In genomic region chr12:10611258-10611657, GRCh38 we compare ENCODE assay signal across 7 cellular contexts. TPM values are rescaled to one million over a fixed set of nuclear protein-coding genes. Genes with fewer than 3 reads are reported as not detected.
A peak's percentile ranks its signal among the peaks of the same experiment; 100 is the strongest.
DNase-seq lines count a peak whose midpoint lies in the region; ATAC-seq and TF ChIP-seq lines count a peak whose summit lies in the region.
"Not testable (repeated sequence)": the region's sequence is repeated elsewhere in the genome, so short reads cannot be mapped to it uniquely, and the experiment has no call there.

No MANE protein-coding gene starts in this region.

- H3K4me3 ChIP-seq in BLaER1 treated with 17β-estradiol and CSF1 and Interleukin-3, amounts not matched to agents 10 nM and 100 nM; HEK293 (ENCODE audit: low read depth, low read length): not testable (repeated sequence)
- H3K4me3 ChIP-seq in endodermal cell (ENCODE audit: low read length), result peak overlapping the region; percentile 30

- not testable (repeated sequence) for H3K9me3 ChIP-seq in BLaER1 treated with 17β-estradiol and CSF1 and Interleukin-3, amounts not matched to agents 10 nM and 100 nM (replicated peaks in 1 of 11); HEK293 (ENCODE audit: control insufficient read depth, insufficient read depth, low read depth, low read length); endodermal cell (ENCODE audit: control insufficient read depth, low read length)

- TF ChIP-seq CTCF in HEK293 (tag by site-specific recombination; IDR thresholded peaks at IDR 0.05); endodermal cell (conservative IDR thresholded peaks at IDR 0.05); nephron progenitor cell (IDR thresholded peaks at IDR 0.05): not testable (repeated sequence)

- peaks cover 25 to 31% (median 29%) of the 10 kb centered on the region in 3 donors for H3K4me1 Mint-ChIP-seq in T-cell
- peaks cover 25% of the 10 kb centered on the region for H3K4me1 Mint-ChIP-seq in activated T-cell treated with anti-CD3 and anti-CD28 coated beads, Interleukin-2, amount 50 U/mL, for 4 hours (ENCODE audit: low read depth)
- peaks cover 39% of the 10 kb centered on the region for H3K4me1 Mint-ChIP-seq in activated naive CD8-positive, alpha-beta T cell treated with anti-CD3 and anti-CD28 coated beads, Interleukin-2, amount 50 U/mL, for 24 hours
- peaks cover 22% of the 10 kb centered on the region for H3K4me1 Mint-ChIP-seq in endodermal cell
- peaks cover 35% of the 10 kb centered on the region for H3K4me1 Mint-ChIP-seq in nephron progenitor cell

- DNase-seq in T-cell; activated T-cell treated with anti-CD3 and anti-CD28 coated beads, Interleukin-2, amount 50 U/mL, for 4 hours; activated naive CD8-positive, alpha-beta T cell treated with anti-CD3 and anti-CD28 coated beads, Interleukin-2, amount 50 U/mL, for 24 hours; endodermal cell; nephron progenitor cell: not testable (repeated sequence)

- H3K4me3 Mint-ChIP-seq in T-cell, result peak overlapping the region in 2 of 3 donors; percentile 17 to 92
- H3K4me3 Mint-ChIP-seq in activated T-cell treated with anti-CD3 and anti-CD28 coated beads, Interleukin-2, amount 50 U/mL, for 4 hours, result peak overlapping the region; percentile 100
- H3K4me3 Mint-ChIP-seq in activated naive CD8-positive, alpha-beta T cell treated with anti-CD3 and anti-CD28 coated beads, Interleukin-2, amount 50 U/mL, for 24 hours, result peak overlapping the region; percentile 100
- H3K4me3 Mint-ChIP-seq in endodermal cell, result peak overlapping the region; percentile 96
- H3K4me3 Mint-ChIP-seq in nephron progenitor cell, result peak overlapping the region; percentile 100

- ATAC-seq in T-cell (replicated peaks in 1 of 4); activated T-cell treated with anti-CD3 and anti-CD28 coated beads, Interleukin-2, amount 50 U/mL, for 4 hours; activated naive CD8-positive, alpha-beta T cell treated with anti-CD3 and anti-CD28 coated beads, Interleukin-2, amount 50 U/mL, for 24 hours: not testable (repeated sequence)

- H3K4me1 ChIP-seq in BLaER1 treated with 17β-estradiol and CSF1 and Interleukin-3, amounts not matched to agents 10 nM and 100 nM, result peaks cover 15 to 25% (median 22%) of the 10 kb centered on the region in 10 experiments
- not testable (repeated sequence) for H3K4me1 ChIP-seq in HEK293 (ENCODE audit: control insufficient read depth, insufficient read depth, low read length); endodermal cell (ENCODE audit: control insufficient read depth, insufficient read depth, low read length)

- POLR2A ChIA-PET in HEK293 (lab: Yijun Ruan, JAX) (interaction anchor here (0.7 kb wide), 1 partner anchor 552 kb away, joined by 7 read pairs; no protein-coding TSS in a partner anchor), T-cell (lab: Charles Lee) (interaction anchor here (0.5 to 0.7 kb wide), 2 partner anchors 57 to 1953 kb away, joined by 5 to 10 read pairs; no protein-coding TSS in a partner anchor)

- CTCF ChIA-PET in HEK293 (lab: Yijun Ruan, JAX), result interaction anchor here (0.7 to 2.3 kb wide), 2 partner anchors 15 to 138 kb away, joined by 3 to 10 read pairs; no protein-coding TSS in a partner anchor
- CTCF ChIA-PET in T-cell (lab: Charles Lee), result interaction anchor here in 1 of 2 donors (0.6 to 0.8 kb wide), 2 partner anchors 62 to 875 kb away, joined by 3 to 6 read pairs; partner anchors contain the start of gene STYK1

- peaks cover 26 to 60% (median 47%) of the 10 kb centered on the region in 11 experiments for H3K36me3 ChIP-seq in BLaER1 treated with 17β-estradiol and CSF1 and Interleukin-3, amounts not matched to agents 10 nM and 100 nM
- H3K36me3 ChIP-seq in HEK293 (ENCODE audit: control insufficient read depth in 2 of 2, insufficient read depth in 1 of 2, low read length in 2 of 2) (peaks cover 31 to 46% of the 10 kb centered on the region in 2 experiments), endodermal cell (ENCODE audit: control insufficient read depth, insufficient read depth, low read length) (peaks cover 36% of the 10 kb centered on the region)

- WGBS in endodermal cell (ENCODE audit: insufficient coverage in 1 of 2, insufficient read length in 1 of 2), 2 experiments, result 89 to 95% methylated on average over 3 to 4 of the region's 4 CpGs

- H3K9me3 Mint-ChIP-seq in T-cell; activated T-cell treated with anti-CD3 and anti-CD28 coated beads, Interleukin-2, amount 50 U/mL, for 4 hours; activated naive CD8-positive, alpha-beta T cell treated with anti-CD3 and anti-CD28 coated beads, Interleukin-2, amount 50 U/mL, for 24 hours; endodermal cell; nephron progenitor cell: not testable (repeated sequence)

- peak overlapping the region; percentile 78 to 98 (median 90); a peak in 14 of 22 replicates for H3K4me2 ChIP-seq in BLaER1 treated with 17β-estradiol and CSF1 and Interleukin-3, amounts not matched to agents 10 nM and 100 nM

- not testable (repeated sequence) for H3K27ac Mint-ChIP-seq in T-cell; activated naive CD8-positive, alpha-beta T cell treated with anti-CD3 and anti-CD28 coated beads, Interleukin-2, amount 50 U/mL, for 24 hours; endodermal cell; nephron progenitor cell

- H3K27me3 Mint-ChIP-seq in T-cell; activated T-cell treated with anti-CD3 and anti-CD28 coated beads, Interleukin-2, amount 50 U/mL, for 4 hours (ENCODE audit: low read depth); activated naive CD8-positive, alpha-beta T cell treated with anti-CD3 and anti-CD28 coated beads, Interleukin-2, amount 50 U/mL, for 24 hours; endodermal cell (ENCODE audit: insufficient read depth); nephron progenitor cell (ENCODE audit: low read depth, poor library complexity): not testable (repeated sequence)

- H3K36me3 Mint-ChIP-seq in T-cell (peaks cover 25% of the 10 kb centered on the region), endodermal cell (ENCODE audit: low read depth) (peaks cover 44% of the 10 kb centered on the region), nephron progenitor cell (ENCODE audit: low read depth) (peaks cover 37% of the 10 kb centered on the region)
- H3K36me3 Mint-ChIP-seq in activated T-cell treated with anti-CD3 and anti-CD28 coated beads, Interleukin-2, amount 50 U/mL, for 4 hours (ENCODE audit: insufficient read depth), result peaks cover 26% of the 10 kb centered on the region
- H3K36me3 Mint-ChIP-seq in activated naive CD8-positive, alpha-beta T cell treated with anti-CD3 and anti-CD28 coated beads, Interleukin-2, amount 50 U/mL, for 24 hours (ENCODE audit: low read depth), result peaks cover 54% of the 10 kb centered on the region

- H3K27me3 ChIP-seq in BLaER1 treated with 17β-estradiol and CSF1 and Interleukin-3, amounts not matched to agents 10 nM and 100 nM; endodermal cell (ENCODE audit: control insufficient read depth, insufficient read depth, low read length, poor library complexity, severe bottlenecking): not testable (repeated sequence)

- not testable (repeated sequence) for H3K27ac ChIP-seq in BLaER1 treated with 17β-estradiol and CSF1 and Interleukin-3, amounts not matched to agents 10 nM and 100 nM; HEK293 (ENCODE audit: extremely low read depth, low read depth, low read length); endodermal cell (ENCODE audit: low read depth, low read length)

- H3K9ac ChIP-seq in BLaER1 treated with 17β-estradiol and CSF1 and Interleukin-3, amounts not matched to agents 10 nM and 100 nM, result peak overlapping the region in 1 of 11 experiments; percentile 90; a peak in 1 of 22 replicates
- H3K9ac ChIP-seq in endodermal cell (ENCODE audit: extremely low read depth, low read length, poor library complexity, severe bottlenecking), result not testable (repeated sequence)

- H4K20me1 ChIP-seq in BLaER1 treated with 17β-estradiol and CSF1 and Interleukin-3, amounts not matched to agents 10 nM and 100 nM, result not testable (repeated sequence)

TF ChIP-seq in HEK293, 187 proteins besides CTCF, POLR2A, EP300 and RAD21:
- TF ChIP-seq SCRT1 (tag by site-specific recombination; IDR thresholded peaks at IDR 0.05; ENCODE audit: borderline replicate concordance), result peak; percentile 93
- peak; percentile 91 for TF ChIP-seq SCRT2 (tag by site-specific recombination; IDR thresholded peaks at IDR 0.05)

RNA-seq across cellular contexts. Expression of gene MAGOHB, which starts 2.2 kb away (rescaled TPM):
- total RNA-seq in T-cell, result 10 to 100 TPM; 11.6 to 22.9 (median 20.3) TPM
- 100 to 1,000 TPM in 1 of 3 donors, 10 to 100 TPM in 2; 78.1 to 104 (median 98.0) TPM for total RNA-seq in activated T-cell treated with anti-CD3 and anti-CD28 coated beads, Interleukin-2, amount 50 U/mL, for 4 hours
- total RNA-seq in endodermal cell, result 10 to 100 TPM; 53.8 to 75.8 TPM
- 43.3 TPM for polyA plus RNA-seq in endodermal cell (2013, experiment 1 of 2)
- polyA plus RNA-seq in endodermal cell (2013, experiment 2 of 2), result 40.3 TPM
